ENCODE assay signal across 25 cellular contexts in genomic region chr11:15059132-15059531, GRCh38. TPM values are rescaled to one million over a fixed set of nuclear protein-coding genes. Genes with fewer than 3 reads are reported as not detected.
"Had no signal": no experiment of that assay in that cellular context is flagged by ENCODE, and none has a peak within 500 bp of the region (broad histone marks: within the 10 kb centered on the region; RNA-seq: fewer than 3 reads in every experiment).

No MANE protein-coding gene starts in this region.

- H3K4me1 ChIP-seq: esophagus squamous epithelium, pancreas, tibial artery had no signal

- DNase-seq: activated B cell treated with CpG ODN at 0.5 μM for 24 hours; activated CD4-positive, alpha-beta T cell treated with anti-CD3 and anti-CD28 coated beads, Interleukin-2, amount 10 ng/mL, durations not matched to agents 24 days and 14 days; activated CD8-positive, alpha-beta memory T cell treated with anti-CD3 and anti-CD28 coated beads, Interleukin-2, amount 50 U/mL, for 4 hours; activated gamma-delta T cell treated with Interleukin-2 at 50 U/mL for 16 hours; amniotic stem cell; effector CD8-positive, alpha-beta T cell; esophagus squamous epithelium; pancreas; stimulated activated CD8-positive, alpha-beta memory T cell treated with anti-CD3 and anti-CD28 coated beads, Interleukin-4, amount 100 ng/mL, for 48 hours; stimulated activated naive CD4-positive, alpha-beta T cell; substantia nigra; T-cell; tibial artery had no signal

- H3K9me3 Mint-ChIP-seq: activated B cell treated with CpG ODN at 0.5 μM for 24 hours; activated CD4-positive, alpha-beta T cell treated with anti-CD3 and anti-CD28 coated beads, Interleukin-2, amount 10 ng/mL, durations not matched to agents 24 days and 14 days; activated T-helper 1 cell treated with anti-CD3 and anti-CD28 coated beads, Interleukin-12 subunit alpha, Interleukin-12 subunit beta, Interleukin-2, Interleukin-4 antibody, amounts not matched to agents 30 ng/mL and 10 ng/mL and 1 ng/mL, durations not matched to agents 14 hours and 24 hours and 36 hours; dendritic cell treated with granulocyte-macrophage colony-stimulating factor and Interleukin-4, amounts not matched to agents 40 ng/mL and 50 ng/mL, for 4 days; natural killer cell treated with Interleukin-12 subunit alpha and Interleukin-12 subunit beta and Interleukin-15 and Interleukin-18, amount 100 ng/mL, for 72 hours; T-cell had no signal

- H3K36me3 ChIP-seq: cardiac muscle cell, esophagus squamous epithelium, neutrophil, pancreas, tibial artery had no signal

- H3K36me3 Mint-ChIP-seq: mesothelial cell of epicardium; natural killer cell treated with Interleukin-12 subunit alpha and Interleukin-12 subunit beta and Interleukin-15 and Interleukin-18, amount 100 ng/mL, for 72 hours; T-cell had no signal

- H3K27ac ChIP-seq: cardiac muscle cell, esophagus squamous epithelium, hepatocyte, neutrophil, pancreas, tibial artery had no signal

- H3K4me3 ChIP-seq: cardiac muscle cell, esophagus squamous epithelium, hepatocyte, lung, pancreas, tibial artery had no signal

- H3K4me3 Mint-ChIP-seq: activated B cell treated with CpG ODN at 0.5 μM for 24 hours; activated CD4-positive, alpha-beta T cell treated with anti-CD3 and anti-CD28 coated beads, Interleukin-2, amount 10 ng/mL, durations not matched to agents 24 days and 14 days; activated T-helper 1 cell treated with anti-CD3 and anti-CD28 coated beads, Interleukin-12 subunit alpha, Interleukin-12 subunit beta, Interleukin-2, Interleukin-4 antibody, amounts not matched to agents 30 ng/mL and 10 ng/mL and 1 ng/mL, durations not matched to agents 14 hours and 24 hours and 36 hours; dendritic cell treated with granulocyte-macrophage colony-stimulating factor and Interleukin-4, amounts not matched to agents 40 ng/mL and 50 ng/mL, for 4 days; mesothelial cell of epicardium; natural killer cell treated with Interleukin-12 subunit alpha and Interleukin-12 subunit beta and Interleukin-15 and Interleukin-18, amount 100 ng/mL, for 72 hours; T-cell had no signal

- H3K4me1 Mint-ChIP-seq: activated B cell treated with CpG ODN at 0.5 μM for 24 hours, mesothelial cell of epicardium, T-cell had no signal

- H3K9me3 ChIP-seq: esophagus squamous epithelium, neutrophil, pancreas, tibial artery had no signal

- H3K27ac Mint-ChIP-seq: activated B cell treated with CpG ODN at 0.5 μM for 24 hours; activated CD4-positive, alpha-beta T cell treated with anti-CD3 and anti-CD28 coated beads, Interleukin-2, amount 10 ng/mL, durations not matched to agents 24 days and 14 days; activated T-helper 1 cell treated with anti-CD3 and anti-CD28 coated beads, Interleukin-12 subunit alpha, Interleukin-12 subunit beta, Interleukin-2, Interleukin-4 antibody, amounts not matched to agents 30 ng/mL and 10 ng/mL and 1 ng/mL, durations not matched to agents 14 hours and 24 hours and 36 hours; dendritic cell treated with granulocyte-macrophage colony-stimulating factor and Interleukin-4, amounts not matched to agents 40 ng/mL and 50 ng/mL, for 4 days; mesothelial cell of epicardium; natural killer cell treated with Interleukin-12 subunit alpha and Interleukin-12 subunit beta and Interleukin-15 and Interleukin-18, amount 100 ng/mL, for 72 hours; T-cell had no signal

- ATAC-seq: left lobe of liver; natural killer cell treated with Interleukin-12 subunit alpha and Interleukin-12 subunit beta and Interleukin-15 and Interleukin-18, amount 100 ng/mL, for 72 hours; pancreas; sciatic nerve; T-cell had no signal

RNA-seq across cellular contexts. Expression of gene CALCB, which starts 14.3 kb away (rescaled TPM):
- total RNA-seq: cardiac muscle cell, chondrocyte, esophagus squamous epithelium, fibroblast of villous mesenchyme, mesothelial cell of epicardium, sciatic nerve had no signal

RNA-seq across cellular contexts. Expression of gene INSC, which starts 55.6 kb away (rescaled TPM):
- total RNA-seq: activated B cell treated with CpG ODN at 0.5 μM for 24 hours; activated CD4-positive, alpha-beta T cell treated with anti-CD3 and anti-CD28 coated beads, Interleukin-2, amount 10 ng/mL, durations not matched to agents 24 days and 14 days; activated T-helper 1 cell treated with anti-CD3 and anti-CD28 coated beads, Interleukin-12 subunit alpha, Interleukin-12 subunit beta, Interleukin-2, Interleukin-4 antibody, amounts not matched to agents 30 ng/mL and 10 ng/mL and 1 ng/mL, durations not matched to agents 14 hours and 24 hours and 36 hours; cardiac muscle cell; chondrocyte; mesothelial cell of epicardium had no signal
